2 cellular contexts compared by ENCODE assay signal in the genomic region with DNA sequence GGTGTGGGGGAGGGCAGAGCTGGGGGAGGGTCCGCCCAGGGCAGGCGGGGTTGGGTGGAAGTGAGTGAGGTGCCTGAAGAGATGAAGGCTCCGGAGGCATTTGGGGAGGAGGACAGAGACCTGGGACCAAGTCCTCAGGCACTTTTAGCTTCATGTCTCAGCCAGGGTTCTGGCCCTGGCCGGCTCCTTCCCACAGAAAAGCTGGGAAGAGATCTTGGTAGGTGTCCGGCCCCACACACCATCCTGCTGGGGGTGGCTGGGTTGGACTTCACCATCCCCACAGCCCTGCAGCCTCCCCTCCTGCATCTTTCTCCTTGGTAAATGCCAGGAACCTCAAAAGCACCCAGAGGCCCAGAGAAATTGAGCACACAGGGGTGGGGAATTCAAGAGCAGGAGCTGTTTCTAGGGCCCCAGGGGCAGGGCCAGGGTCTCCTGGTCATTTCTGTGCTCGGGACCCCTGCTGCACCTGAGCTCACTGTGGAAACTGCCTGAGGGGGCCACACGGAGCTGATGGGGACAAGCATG.
TF ChIP-seq lines count a peak whose summit lies in the region.

No MANE protein-coding gene starts in this region.

TF ChIP-seq in HEK293, 187 proteins besides CTCF, POLR2A, EP300 and RAD21:
- TF ChIP-seq GFI1B (tag by site-specific recombination; IDR thresholded peaks at IDR 0.05), result no peak
- TF ChIP-seq ZNF785 (tag by site-specific recombination; IDR thresholded peaks at IDR 0.05), result no peak
- no peak for TF ChIP-seq ZNF768 (tag by site-specific recombination; IDR thresholded peaks at IDR 0.05)
- TF ChIP-seq, protein P1, sequence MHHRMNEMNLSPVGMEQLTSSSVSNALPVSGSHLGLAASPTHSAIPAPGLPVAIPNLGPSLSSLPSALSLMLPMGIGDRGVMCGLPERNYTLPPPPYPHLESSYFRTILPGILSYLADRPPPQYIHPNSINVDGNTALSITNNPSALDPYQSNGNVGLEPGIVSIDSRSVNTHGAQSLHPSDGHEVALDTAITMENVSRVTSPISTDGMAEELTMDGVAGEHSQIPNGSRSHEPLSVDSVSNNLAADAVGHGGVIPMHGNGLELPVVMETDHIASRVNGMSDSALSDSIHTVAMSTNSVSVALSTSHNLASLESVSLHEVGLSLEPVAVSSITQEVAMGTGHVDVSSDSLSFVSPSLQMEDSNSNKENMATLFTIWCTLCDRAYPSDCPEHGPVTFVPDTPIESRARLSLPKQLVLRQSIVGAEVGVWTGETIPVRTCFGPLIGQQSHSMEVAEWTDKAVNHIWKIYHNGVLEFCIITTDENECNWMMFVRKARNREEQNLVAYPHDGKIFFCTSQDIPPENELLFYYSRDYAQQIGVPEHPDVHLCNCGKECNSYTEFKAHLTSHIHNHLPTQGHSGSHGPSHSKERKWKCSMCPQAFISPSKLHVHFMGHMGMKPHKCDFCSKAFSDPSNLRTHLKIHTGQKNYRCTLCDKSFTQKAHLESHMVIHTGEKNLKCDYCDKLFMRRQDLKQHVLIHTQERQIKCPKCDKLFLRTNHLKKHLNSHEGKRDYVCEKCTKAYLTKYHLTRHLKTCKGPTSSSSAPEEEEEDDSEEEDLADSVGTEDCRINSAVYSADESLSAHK (tag by site-specific recombination; IDR thresholded peaks at IDR 0.05), result peak; percentile 74
- TF ChIP-seq FEZF1 (tag by site-specific recombination; IDR thresholded peaks at IDR 0.05), result no peak
- no peak for TF ChIP-seq ZNF623 (tag by site-specific recombination; IDR thresholded peaks at IDR 0.05)
- TF ChIP-seq, protein P2, sequence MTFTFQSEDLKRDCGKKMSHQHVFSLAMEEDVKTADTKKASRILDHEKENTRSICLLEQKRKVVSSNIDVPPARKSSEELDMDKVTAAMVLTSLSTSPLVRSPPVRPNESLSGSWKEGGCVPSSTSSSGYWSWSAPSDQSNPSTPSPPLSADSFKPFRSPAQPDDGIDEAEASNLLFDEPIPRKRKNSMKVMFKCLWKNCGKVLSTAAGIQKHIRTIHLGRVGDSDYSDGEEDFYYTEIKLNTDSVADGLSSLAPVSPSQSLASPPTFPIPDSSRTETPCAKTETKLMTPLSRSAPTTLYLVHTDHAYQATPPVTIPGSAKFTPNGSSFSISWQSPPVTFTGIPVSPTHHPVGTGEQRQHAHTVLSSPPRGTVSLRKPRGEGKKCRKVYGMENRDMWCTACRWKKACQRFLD (tag by site-specific recombination; IDR thresholded peaks at IDR 0.05), result no peak
- TF ChIP-seq, protein P3, sequence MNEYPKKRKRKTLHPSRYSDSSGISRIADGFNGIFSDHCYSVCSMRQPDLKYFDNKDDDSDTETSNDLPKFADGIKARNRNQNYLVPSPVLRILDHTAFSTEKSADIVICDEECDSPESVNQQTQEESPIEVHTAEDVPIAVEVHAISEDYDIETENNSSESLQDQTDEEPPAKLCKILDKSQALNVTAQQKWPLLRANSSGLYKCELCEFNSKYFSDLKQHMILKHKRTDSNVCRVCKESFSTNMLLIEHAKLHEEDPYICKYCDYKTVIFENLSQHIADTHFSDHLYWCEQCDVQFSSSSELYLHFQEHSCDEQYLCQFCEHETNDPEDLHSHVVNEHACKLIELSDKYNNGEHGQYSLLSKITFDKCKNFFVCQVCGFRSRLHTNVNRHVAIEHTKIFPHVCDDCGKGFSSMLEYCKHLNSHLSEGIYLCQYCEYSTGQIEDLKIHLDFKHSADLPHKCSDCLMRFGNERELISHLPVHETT (tag by site-specific recombination; IDR thresholded peaks at IDR 0.05), result no peak
- no peak for TF ChIP-seq ZNF571 (tag by site-specific recombination; IDR thresholded peaks at IDR 0.05)
- TF ChIP-seq ZNF2 (tag by site-specific recombination; IDR thresholded peaks at IDR 0.05), result no peak
- TF ChIP-seq, protein P4, sequence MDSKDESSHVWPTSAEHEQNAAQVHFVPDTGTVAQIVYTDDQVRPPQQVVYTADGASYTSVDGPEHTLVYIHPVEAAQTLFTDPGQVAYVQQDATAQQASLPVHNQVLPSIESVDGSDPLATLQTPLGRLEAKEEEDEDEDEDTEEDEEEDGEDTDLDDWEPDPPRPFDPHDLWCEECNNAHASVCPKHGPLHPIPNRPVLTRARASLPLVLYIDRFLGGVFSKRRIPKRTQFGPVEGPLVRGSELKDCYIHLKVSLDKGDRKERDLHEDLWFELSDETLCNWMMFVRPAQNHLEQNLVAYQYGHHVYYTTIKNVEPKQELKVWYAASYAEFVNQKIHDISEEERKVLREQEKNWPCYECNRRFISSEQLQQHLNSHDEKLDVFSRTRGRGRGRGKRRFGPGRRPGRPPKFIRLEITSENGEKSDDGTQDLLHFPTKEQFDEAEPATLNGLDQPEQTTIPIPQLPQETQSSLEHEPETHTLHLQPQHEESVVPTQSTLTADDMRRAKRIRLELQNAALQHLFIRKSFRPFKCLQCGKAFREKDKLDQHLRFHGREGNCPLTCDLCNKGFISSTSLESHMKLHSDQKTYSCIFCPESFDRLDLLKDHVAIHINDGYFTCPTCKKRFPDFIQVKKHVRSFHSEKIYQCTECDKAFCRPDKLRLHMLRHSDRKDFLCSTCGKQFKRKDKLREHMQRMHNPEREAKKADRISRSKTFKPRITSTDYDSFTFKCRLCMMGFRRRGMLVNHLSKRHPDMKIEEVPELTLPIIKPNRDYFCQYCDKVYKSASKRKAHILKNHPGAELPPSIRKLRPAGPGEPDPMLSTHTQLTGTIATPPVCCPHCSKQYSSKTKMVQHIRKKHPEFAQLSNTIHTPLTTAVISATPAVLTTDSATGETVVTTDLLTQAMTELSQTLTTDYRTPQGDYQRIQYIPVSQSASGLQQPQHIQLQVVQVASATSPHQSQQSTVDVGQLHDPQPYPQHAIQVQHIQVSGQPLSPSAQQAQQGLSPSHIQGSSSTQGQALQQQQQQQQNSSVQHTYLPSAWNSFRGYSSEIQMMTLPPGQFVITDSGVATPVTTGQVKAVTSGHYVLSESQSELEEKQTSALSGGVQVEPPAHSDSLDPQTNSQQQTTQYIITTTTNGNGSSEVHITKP (tag by site-specific recombination; IDR thresholded peaks at IDR 0.05), result peak; percentile 59; the same call in 1 of the 2 replicates
- no peak for TF ChIP-seq HOXC10 (CRISPR knock-in tag; IDR thresholded peaks at IDR 0.05)

TF ChIP-seq in H1, 55 proteins besides CTCF, POLR2A, EP300 and RAD21:
- TF ChIP-seq SIRT6 (IDR thresholded peaks at IDR 0.05; ENCODE audit: low read length) (no peak), BCL11A (IDR thresholded peaks at IDR 0.05; ENCODE audit: low read depth in 2 of 2, low read length in 2 of 2) (no peak), BRCA1 (IDR thresholded peaks at IDR 0.05; ENCODE audit: low read depth, low read length) (no peak), HDAC6 (IDR thresholded peaks at IDR 0.05; ENCODE audit: low read depth, low read length) (no peak), FOSL1 (IDR thresholded peaks at IDR 0.05; ENCODE audit: insufficient read depth, low read depth, low read length) (no peak), POLR2AphosphoS5 (IDR thresholded peaks at IDR 0.05; ENCODE audit: low read depth, low read length) (no peak), YY1 (IDR thresholded peaks at IDR 0.05; ENCODE audit: low read depth, low read length) (no peak), GABPA (IDR thresholded peaks at IDR 0.05; ENCODE audit: borderline replicate concordance, insufficient read depth, low read length) (no peak), HDAC2 (IDR thresholded peaks at IDR 0.05; ENCODE audit: borderline replicate concordance in 1 of 2, low read depth in 2 of 2, low read length in 2 of 2) (no peak)
- TF ChIP-seq, protein P5, sequence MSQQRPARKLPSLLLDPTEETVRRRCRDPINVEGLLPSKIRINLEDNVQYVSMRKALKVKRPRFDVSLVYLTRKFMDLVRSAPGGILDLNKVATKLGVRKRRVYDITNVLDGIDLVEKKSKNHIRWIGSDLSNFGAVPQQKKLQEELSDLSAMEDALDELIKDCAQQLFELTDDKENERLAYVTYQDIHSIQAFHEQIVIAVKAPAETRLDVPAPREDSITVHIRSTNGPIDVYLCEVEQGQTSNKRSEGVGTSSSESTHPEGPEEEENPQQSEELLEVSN (IDR thresholded peaks at IDR 0.05), result no peak
